Comparison of ENCODE assay signal across 23 cellular contexts in genomic region chr16:86052926-86053325, GRCh38.
DNase-seq lines count a peak whose midpoint lies in the region; ATAC-seq, FAIRE-seq and TF ChIP-seq lines count a peak whose summit lies in the region.
"Had no signal": no experiment of that assay in that cellular context is flagged by ENCODE, and none has a peak within 500 bp of the region (broad histone marks: within the 10 kb centered on the region; RNA-seq: fewer than 3 reads in every experiment).

No MANE protein-coding gene starts in this region.

- intact Hi-C loops in kidney (cut with DNase I), result no loop called here
- intact Hi-C loops in sigmoid colon (cut with DNase I), result no loop called here

- H3K27ac Mint-ChIP-seq in progenitor cell of endocrine pancreas, result no peak overlapping the region
- H3K27ac Mint-ChIP-seq: CD4-positive, CD25-positive, alpha-beta regulatory T cell; CD8-positive, alpha-beta memory T cell; GM23338; IgD-negative memory B cell had no signal

- no peak for TF ChIP-seq POLR2A in sigmoid colon (IDR thresholded peaks at IDR 0.05)

- H3K9ac ChIP-seq in NT2/D1 (ENCODE audit: insufficient read length, low read depth) (peak overlapping the region; percentile 5), kidney (ENCODE audit: low read length in 2 of 2) (no peak overlapping the region), SK-N-SH (no peak overlapping the region)

- CTCF ChIA-PET in SK-N-SH (lab: Yijun Ruan, JAX), result interaction anchor here (1.0 kb wide), 1 partner anchor 56 kb away, joined by 3 read pairs; no protein-coding TSS in a partner anchor

- H3K79me2 ChIP-seq in SK-N-SH (ENCODE audit: insufficient read depth), result no peaks in the 10 kb centered on the region

- no peaks in the 10 kb centered on the region for H3K9me2 ChIP-seq in SK-N-SH

- no peaks in the 10 kb centered on the region for H3F3A ChIP-seq in SK-N-SH (replicated peaks; ENCODE audit: insufficient read depth)

- no peak for TF ChIP-seq RAD21 in SK-N-SH (IDR thresholded peaks at IDR 0.05; ENCODE audit: low read length)

- H4K20me1 ChIP-seq in SK-N-SH (ENCODE audit: insufficient read depth), result no peaks in the 10 kb centered on the region

- H3K4me3 Mint-ChIP-seq in progenitor cell of endocrine pancreas (ENCODE audit: low read depth), result no peak overlapping the region
- H3K4me3 Mint-ChIP-seq: CD4-positive, CD25-positive, alpha-beta regulatory T cell; CD8-positive, alpha-beta memory T cell; GM23338; IgD-negative memory B cell had no signal

- no peak overlapping the region for H3K4me2 ChIP-seq in SK-N-SH
- H3K4me2 ChIP-seq: GM23338 had no signal

- peaks cover 20% of the 10 kb centered on the region for H3K27me3 Mint-ChIP-seq in progenitor cell of endocrine pancreas

- TF ChIP-seq CTCF in kidney (IDR thresholded peaks at IDR 0.05; ENCODE audit: borderline replicate concordance, extremely low read depth, insufficient read depth) (no peak), sigmoid colon (IDR thresholded peaks at IDR 0.05) (no peak), SK-N-SH (IDR thresholded peaks at IDR 0.05) (no peak), progenitor cell of endocrine pancreas (IDR thresholded peaks at IDR 0.05; ENCODE audit: unreplicated experiment) (no peak)

- H2AFZ ChIP-seq in SK-N-SH (ENCODE audit: low read depth), result no peak overlapping the region
- H2AFZ ChIP-seq: GM23338 had no signal

- peaks cover under 1% of the 10 kb centered on the region for H3K4me1 Mint-ChIP-seq in progenitor cell of endocrine pancreas (ENCODE audit: low read depth)
- H3K4me1 Mint-ChIP-seq: CD4-positive, CD25-positive, alpha-beta regulatory T cell; CD8-positive, alpha-beta memory T cell had no signal

- no peak overlapping the region for H3K4me3 ChIP-seq in NT2/D1 (ENCODE audit: insufficient read length, low read depth)
- no peak overlapping the region for H3K4me3 ChIP-seq in kidney (ENCODE audit: low read length in 2 of 2)
- H3K4me3 ChIP-seq in sigmoid colon, result no peak overlapping the region
- H3K4me3 ChIP-seq in SK-N-SH (ENCODE audit: low read depth in 2 of 2, low read length in 1 of 2), result no peak overlapping the region
- H3K4me3 ChIP-seq: GM12878, GM23338 had no signal

- H3K36me3 Mint-ChIP-seq in progenitor cell of endocrine pancreas (ENCODE audit: insufficient read depth), result no peaks in the 10 kb centered on the region
- H3K36me3 Mint-ChIP-seq: CD4-positive, CD25-positive, alpha-beta regulatory T cell; CD8-positive, alpha-beta memory T cell; IgD-negative memory B cell had no signal

- no peak for ATAC-seq in GM21447 (IDR thresholded peaks at IDR 0.05; ENCODE audit: unreplicated experiment)
- ATAC-seq: GM12878, HepG2 had no signal

- TF ChIP-seq EP300 in sigmoid colon (IDR thresholded peaks at IDR 0.05) (no peak), SK-N-SH (IDR thresholded peaks at IDR 0.05; ENCODE audit: borderline replicate concordance in 1 of 2, low read depth in 1 of 2, low read length in 1 of 2) (no peak)

- H3K36me3 ChIP-seq in NT2/D1 (ENCODE audit: insufficient read depth, insufficient read length, low read length) (no peaks in the 10 kb centered on the region), kidney (ENCODE audit: control insufficient read depth in 1 of 2, insufficient read depth in 2 of 2, low read length in 2 of 2) (no peaks in the 10 kb centered on the region), sigmoid colon (no peaks in the 10 kb centered on the region), SK-N-SH (replicated peaks in 1 of 2; ENCODE audit: control insufficient read depth in 1 of 2, insufficient read depth in 2 of 2, low read length in 1 of 2) (no peaks in the 10 kb centered on the region)
- H3K36me3 ChIP-seq: BE2C had no signal

- H3K4me1 ChIP-seq in NT2/D1 (ENCODE audit: insufficient read depth, insufficient read length) (peaks cover 7% of the 10 kb centered on the region), kidney (ENCODE audit: control insufficient read depth in 1 of 2, insufficient read depth in 1 of 2, low read depth in 1 of 2, low read length in 2 of 2) (peaks cover 0 to 2% of the 10 kb centered on the region in 2 donors), sigmoid colon (peaks cover 0 to 11% (median 4%) of the 10 kb centered on the region in 4 donors), SK-N-SH (ENCODE audit: control insufficient read depth in 1 of 2, insufficient read depth in 2 of 2, low read depth in 1 of 2, low read length in 1 of 2) (no peaks in the 10 kb centered on the region)

- H3K27ac ChIP-seq in kidney (ENCODE audit: low read depth in 2 of 2, low read length in 2 of 2) (no peak overlapping the region), sigmoid colon (no peak overlapping the region), SK-N-SH (ENCODE audit: low read depth in 2 of 2, low read length in 1 of 2) (no peak overlapping the region)

- DNase-seq in NT2/D1 (ENCODE audit: low read depth, low spot score), result no peak
- DNase-seq in kidney, result peak; percentile 41
- DNase-seq in sigmoid colon, result peak; percentile 53
- DNase-seq in SK-N-SH, result no peak
- DNase-seq in progenitor cell of endocrine pancreas (ENCODE audit: low spot score, unreplicated experiment), result no peak
- DNase-seq: ACHN; BE2C; C1 segment of cervical spinal cord; CD4-positive, CD25-positive, alpha-beta regulatory T cell; COR-L47; DMS 273 treated with DMSO at 0.1 percent for 48 hours; DMS53; DND-41; EL; HCEC 1CT had no signal

- H3K9me3 Mint-ChIP-seq in progenitor cell of endocrine pancreas (ENCODE audit: low read depth), result peaks cover 4% of the 10 kb centered on the region
- H3K9me3 Mint-ChIP-seq: CD4-positive, CD25-positive, alpha-beta regulatory T cell; CD8-positive, alpha-beta memory T cell; GM23338; IgD-negative memory B cell had no signal

- no peaks in the 10 kb centered on the region for H3K27me3 ChIP-seq in NT2/D1 (ENCODE audit: insufficient read depth, insufficient read length)
- H3K27me3 ChIP-seq in sigmoid colon, result no peaks in the 10 kb centered on the region
- peaks cover 67% of the 10 kb centered on the region for H3K27me3 ChIP-seq in SK-N-SH (ENCODE audit: insufficient read depth)
- H3K27me3 ChIP-seq: BE2C had no signal

- no peaks in the 10 kb centered on the region for H3K9me3 ChIP-seq in NT2/D1 (ENCODE audit: insufficient read depth, low read length)
- no peaks in the 10 kb centered on the region for H3K9me3 ChIP-seq in kidney (ENCODE audit: control insufficient read depth in 1 of 2, low read length in 2 of 2)
- H3K9me3 ChIP-seq in sigmoid colon, result no peaks in the 10 kb centered on the region
- H3K9me3 ChIP-seq in SK-N-SH, result no peaks in the 10 kb centered on the region
- H3K9me3 ChIP-seq: BE2C had no signal

- 75 to 83% methylated on average over 6 of the region's 6 CpGs for WGBS in sigmoid colon, 2 donors
- 8% methylated on average over 6 of the region's 6 CpGs for WGBS in SK-N-SH (ENCODE audit: low lambda C conversion rate)

- FAIRE-seq in kidney (lab: Jason Lieb, UNC), result no peak
- FAIRE-seq: GM12878, GM19239, H54, HepG2 had no signal

- POLR2A ChIA-PET in SK-N-SH (lab: Yijun Ruan, JAX), result no interaction called here

TF ChIP-seq in SK-N-SH, 30 proteins besides CTCF, POLR2A, EP300 and RAD21 (continues in another document):
- TF ChIP-seq IRF3 (IDR thresholded peaks at IDR 0.05; ENCODE audit: low read depth, low read length) (no peak), USF2 (IDR thresholded peaks at IDR 0.05; ENCODE audit: borderline replicate concordance, low read depth, low read length) (no peak), GABPA (IDR thresholded peaks at IDR 0.05; ENCODE audit: low read depth) (no peak), NRF1 (IDR thresholded peaks at IDR 0.05; ENCODE audit: low read depth, low read length) (no peak), SIN3A (IDR thresholded peaks at IDR 0.05; ENCODE audit: borderline replicate concordance, low read depth, low read length) (no peak), POLR2AphosphoS5 (IDR thresholded peaks at IDR 0.05; ENCODE audit: low read depth, low read length) (no peak), JUND (IDR thresholded peaks at IDR 0.05) (no peak), TCF12 (IDR thresholded peaks at IDR 0.05) (no peak), SMC3 (IDR thresholded peaks at IDR 0.05; ENCODE audit: low read depth, low read length) (no peak), MAX (IDR thresholded peaks at IDR 0.05; ENCODE audit: low read depth) (no peak)
- TF ChIP-seq, protein P1, sequence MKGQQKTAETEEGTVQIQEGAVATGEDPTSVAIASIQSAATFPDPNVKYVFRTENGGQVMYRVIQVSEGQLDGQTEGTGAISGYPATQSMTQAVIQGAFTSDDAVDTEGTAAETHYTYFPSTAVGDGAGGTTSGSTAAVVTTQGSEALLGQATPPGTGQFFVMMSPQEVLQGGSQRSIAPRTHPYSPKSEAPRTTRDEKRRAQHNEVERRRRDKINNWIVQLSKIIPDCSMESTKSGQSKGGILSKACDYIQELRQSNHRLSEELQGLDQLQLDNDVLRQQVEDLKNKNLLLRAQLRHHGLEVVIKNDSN (IDR thresholded peaks at IDR 0.05; ENCODE audit: borderline replicate concordance, low read depth), result no peak

Comparison
In these comparisons a context has a peak if more than half of its experiments do, and no peak if none do; other contexts are left out.
1. DNase-seq: peak in kidney (single experiment) and sigmoid colon (single experiment); none in NT2/D1 (single experiment), SK-N-SH (single experiment) and progenitor cell of endocrine pancreas (single experiment).